Comparison of ENCODE assay signal across 10 cellular contexts in the genomic region with DNA sequence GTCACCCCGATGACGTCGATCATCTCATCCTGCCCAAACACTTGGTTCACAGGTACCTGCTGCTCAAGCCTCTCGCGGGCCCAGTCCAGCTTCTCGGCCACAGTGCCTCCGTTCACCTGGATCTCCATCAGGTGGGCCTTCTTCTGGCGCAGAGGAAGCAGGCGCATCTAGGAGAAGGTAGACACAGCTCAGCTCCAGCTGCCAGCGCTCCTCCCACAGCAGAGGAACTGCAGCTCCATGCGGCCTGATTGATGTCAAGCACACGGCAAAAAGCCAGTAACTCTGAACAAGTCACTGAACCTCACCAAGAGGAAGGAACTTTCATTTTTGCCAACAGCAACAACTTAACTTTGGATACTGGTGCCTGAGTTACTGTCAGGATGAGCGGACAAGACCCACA. TPM values are rescaled to one million over a fixed set of nuclear protein-coding genes. Genes with fewer than 3 reads are reported as not detected.
DNase-seq lines count a peak whose midpoint lies in the region; ATAC-seq and TF ChIP-seq lines count a peak whose summit lies in the region.
"Had no signal": no experiment of that assay in that cellular context is flagged by ENCODE, and none has a peak within 500 bp of the region (broad histone marks: within the 10 kb centered on the region; RNA-seq: fewer than 3 reads in every experiment).

No MANE protein-coding gene starts in this region.

- H3K4me2 ChIP-seq in MM.1S (ENCODE audit: low read depth, low read length): peak overlapping the region; percentile 77; the same call in 1 of the 2 replicates

- CTCF ChIA-PET in CD8-positive, alpha-beta memory T cell (lab: Charles Lee): interaction anchor here (0.7 to 7.0 kb wide), 20 partner anchors 9 to 546 kb away, joined by 3 to 178 read pairs (median 4); partner anchors contain the start of genes CBX6, CBX7, PDGFB and TAB1

- H3K27me3 Mint-ChIP-seq in CD8-positive, alpha-beta memory T cell: peaks cover 0 to 14% of the 10 kb centered on the region in 2 donors
- no peaks in the 10 kb centered on the region for H3K27me3 Mint-ChIP-seq in natural killer cell treated with Interleukin-12 subunit alpha and Interleukin-12 subunit beta and Interleukin-15 and Interleukin-18, amount 100 ng/mL, for 72 hours

- H2AFZ ChIP-seq in MM.1S (ENCODE audit: low read length): no peak overlapping the region

- H4K20me1 ChIP-seq in MM.1S (ENCODE audit: insufficient read depth, low read length): peaks cover 68% of the 10 kb centered on the region

- peaks cover 63% of the 10 kb centered on the region for H3K79me2 ChIP-seq in MM.1S (ENCODE audit: low read length)

- H3K4me1 Mint-ChIP-seq in CD8-positive, alpha-beta memory T cell: peaks cover 53 to 71% (median 55%) of the 10 kb centered on the region in 3 donors
- peaks cover 53 to 57% of the 10 kb centered on the region in 2 donors for H3K4me1 Mint-ChIP-seq in natural killer cell treated with Interleukin-12 subunit alpha and Interleukin-12 subunit beta and Interleukin-15 and Interleukin-18, amount 100 ng/mL, for 72 hours (ENCODE audit: low read depth in 2 of 2)

- H3F3A ChIP-seq in MM.1S (ENCODE audit: insufficient read depth, low read length): peaks cover 94% of the 10 kb centered on the region

- no peak for TF ChIP-seq CTCF in MM.1S (IDR thresholded peaks at IDR 0.05; ENCODE audit: low read length)
- TF ChIP-seq CTCF in choroid plexus epithelial cell (conservative IDR thresholded peaks at IDR 0.05; ENCODE audit: low read depth, low read length): no peak

- no peak overlapping the region for H3K9ac ChIP-seq in MM.1S (ENCODE audit: low read length)

- H3K9me3 ChIP-seq in CD8-positive, alpha-beta memory T cell (ENCODE audit: low read length): no peaks in the 10 kb centered on the region
- no peaks in the 10 kb centered on the region for H3K9me3 ChIP-seq in MM.1S (replicated peaks; ENCODE audit: insufficient read depth, low read length)
- H3K9me3 ChIP-seq: tibial artery had no signal

- POLR2A ChIA-PET in CD8-positive, alpha-beta memory T cell (lab: Charles Lee): interaction anchor here (0.5 to 7.0 kb wide), 7 partner anchors 94 to 205 kb away, joined by 3 to 89 read pairs (median 3); partner anchors contain the start of gene ATF4

- H3K4me3 ChIP-seq in CD8-positive, alpha-beta memory T cell (ENCODE audit: low read length): no peak overlapping the region
- 0 out of 2 replicates have a peak overlapping the region, but pooled peaks have one; percentile 90 for H3K4me3 ChIP-seq in MM.1S (ENCODE audit: low read length)
- no peak overlapping the region for H3K4me3 ChIP-seq in choroid plexus epithelial cell (ENCODE audit: low read depth, low read length)

- H3K36me3 ChIP-seq in CD8-positive, alpha-beta memory T cell (ENCODE audit: insufficient read depth, low read length): peaks cover 72% of the 10 kb centered on the region
- H3K36me3 ChIP-seq in MM.1S (replicated peaks; ENCODE audit: insufficient read depth, low read length): peaks cover 41% of the 10 kb centered on the region

- no peaks in the 10 kb centered on the region for H3K27me3 ChIP-seq in CD8-positive, alpha-beta memory T cell (ENCODE audit: insufficient read depth, low read length, poor library complexity, severe bottlenecking)
- no peaks in the 10 kb centered on the region for H3K27me3 ChIP-seq in MM.1S (replicated peaks; ENCODE audit: insufficient read depth, low read length)
- H3K27me3 ChIP-seq: tibial artery had no signal

- peak in 1 of 5 donors; percentile 35 for DNase-seq in CD8-positive, alpha-beta memory T cell
- DNase-seq in MM.1S (no peak), choroid plexus epithelial cell (ENCODE audit: low read depth) (peak; percentile 24), amniotic stem cell (lab: John Stamatoyannopoulos, UW) (no peak), GM19238 (ENCODE audit: insufficient read length, low spot score) (no peak)
- peak; percentile 26 for DNase-seq in natural killer cell treated with Interleukin-12 subunit alpha and Interleukin-12 subunit beta and Interleukin-15 and Interleukin-18, amount 100 ng/mL, for 72 hours (ENCODE audit: low spot score)
- DNase-seq in stimulated activated CD4-positive, alpha-beta T cell treated with anti-CD3 and anti-CD28 coated beads, Interleukin-4, amount 100 ng/mL, for 4 hours: no peak
- DNase-seq: NCI-H2029 treated with DMSO at 0.1 percent for 48 hours, tibial artery had no signal

- H3K27ac Mint-ChIP-seq in CD8-positive, alpha-beta memory T cell: peak overlapping the region in 6 of 8 donors; percentile 17 to 87 (median 65)
- H3K27ac Mint-ChIP-seq in natural killer cell treated with Interleukin-12 subunit alpha and Interleukin-12 subunit beta and Interleukin-15 and Interleukin-18, amount 100 ng/mL, for 72 hours: peak overlapping the region; percentile 100

- H3K27ac ChIP-seq in CD8-positive, alpha-beta memory T cell (ENCODE audit: low read depth, low read length): peak overlapping the region; percentile 27
- H3K27ac ChIP-seq in MM.1S (ENCODE audit: low read length): peak overlapping the region; percentile 6; the same call in 1 of the 2 replicates

- H3K4me1 ChIP-seq in CD8-positive, alpha-beta memory T cell (ENCODE audit: insufficient read depth, low read length): peaks cover 44% of the 10 kb centered on the region
- H3K4me1 ChIP-seq in MM.1S (ENCODE audit: low read length): peaks cover 14% of the 10 kb centered on the region

- H3K9me2 ChIP-seq in MM.1S (replicated peaks; ENCODE audit: insufficient read depth, low read length): no peaks in the 10 kb centered on the region

- H3K4me3 Mint-ChIP-seq in CD8-positive, alpha-beta memory T cell: peak overlapping the region in 3 of 7 donors; percentile 23 to 34 (median 30)
- H3K4me3 Mint-ChIP-seq in natural killer cell treated with Interleukin-12 subunit alpha and Interleukin-12 subunit beta and Interleukin-15 and Interleukin-18, amount 100 ng/mL, for 72 hours: peak overlapping the region; percentile 99

- peaks cover 8 to 92% (median 18%) of the 10 kb centered on the region in 3 donors for H3K36me3 Mint-ChIP-seq in CD8-positive, alpha-beta memory T cell
- peaks cover 41% of the 10 kb centered on the region for H3K36me3 Mint-ChIP-seq in natural killer cell treated with Interleukin-12 subunit alpha and Interleukin-12 subunit beta and Interleukin-15 and Interleukin-18, amount 100 ng/mL, for 72 hours

- peaks cover 0 to 3% (median 0%) of the 10 kb centered on the region in 5 donors for H3K9me3 Mint-ChIP-seq in CD8-positive, alpha-beta memory T cell
- no peaks in the 10 kb centered on the region for H3K9me3 Mint-ChIP-seq in natural killer cell treated with Interleukin-12 subunit alpha and Interleukin-12 subunit beta and Interleukin-15 and Interleukin-18, amount 100 ng/mL, for 72 hours

- no peak for ATAC-seq in natural killer cell treated with Interleukin-12 subunit alpha and Interleukin-12 subunit beta and Interleukin-15 and Interleukin-18, amount 100 ng/mL, for 72 hours
- ATAC-seq in HG02759 (IDR thresholded peaks at IDR 0.05; ENCODE audit: unreplicated experiment): no peak

RNA-seq across cellular contexts. Expression of gene RPL3, which starts 4.0 kb away (rescaled TPM):
- 1,000 to 10,000 TPM; 2,574 to 2,607 TPM for total RNA-seq in CD8-positive, alpha-beta memory T cell
- 3,654 TPM for polyA plus RNA-seq in CD8-positive, alpha-beta memory T cell
- 1,000 to 10,000 TPM; 1,242 to 2,090 TPM for total RNA-seq in natural killer cell treated with Interleukin-12 subunit alpha and Interleukin-12 subunit beta and Interleukin-15 and Interleukin-18, amount 100 ng/mL, for 72 hours

RNA-seq across cellular contexts. Expression of gene SYNGR1, which starts 34.4 kb away (rescaled TPM):
- 1 to 10 TPM; 2.4 to 2.9 TPM for total RNA-seq in CD8-positive, alpha-beta memory T cell
- 10.1 TPM for polyA plus RNA-seq in CD8-positive, alpha-beta memory T cell
- total RNA-seq in natural killer cell treated with Interleukin-12 subunit alpha and Interleukin-12 subunit beta and Interleukin-15 and Interleukin-18, amount 100 ng/mL, for 72 hours: 1 to 10 TPM; 1.1 to 2.0 TPM

Comparison
In these comparisons a context has a peak if more than half of its experiments do, and no peak if none do; other contexts are left out.
1. DNase-seq: peak in choroid plexus epithelial cell (single experiment) and natural killer cell treated with Interleukin-12 subunit alpha and Interleukin-12 subunit beta and Interleukin-15 and Interleukin-18, amount 100 ng/mL, for 72 hours (single experiment); none in MM.1S (single experiment), amniotic stem cell (single experiment), stimulated activated CD4-positive, alpha-beta T cell treated with anti-CD3 and anti-CD28 coated beads, Interleukin-4, amount 100 ng/mL, for 4 hours (0 of 2) and GM19238 (single experiment).